In genomic region chr3:187798531-187799520, GRCh38 we compare ENCODE assay signal across 9 cellular contexts. TPM values are rescaled to one million over a fixed set of nuclear protein-coding genes. Genes with fewer than 3 reads are reported as not detected.
DNase-seq lines count a peak whose midpoint lies in the region; ATAC-seq, FAIRE-seq and TF ChIP-seq lines count a peak whose summit lies in the region.
"Had no signal": no experiment of that assay in that cellular context is flagged by ENCODE, and none has a peak within 500 bp of the region (broad histone marks: within the 10 kb centered on the region; RNA-seq: fewer than 3 reads in every experiment).

No MANE protein-coding gene starts in this region.

- H3K4me2 ChIP-seq in HepG2 (ENCODE audit: low read depth, low read length) = no peak overlapping the region

- H3K9me3 ChIP-seq in HepG2 (ENCODE audit: low read length) = no peaks in the 10 kb centered on the region
- no peaks in the 10 kb centered on the region for H3K9me3 ChIP-seq in right lobe of liver

- H3K36me3 Mint-ChIP-seq in central memory CD8-positive, alpha-beta T cell (ENCODE audit: insufficient read depth) = peaks cover 1% of the 10 kb centered on the region

- no peaks in the 10 kb centered on the region for H3K27me3 Mint-ChIP-seq in central memory CD8-positive, alpha-beta T cell

- FAIRE-seq in HepG2 (lab: Jason Lieb, UNC) = no peak

- CTCF ChIA-PET in HepG2 (lab: Yijun Ruan, JAX; ENCODE audit: low intra/inter-chr PET ratio, low total read pairs) = no interaction called here

- H3K4me1 ChIP-seq in HepG2 (ENCODE audit: insufficient read depth, low read length) (peaks cover 31% of the 10 kb centered on the region), right lobe of liver (peaks cover 0 to 29% (median 2%) of the 10 kb centered on the region in 4 donors)

- TF ChIP-seq EP300 in HepG2 (IDR thresholded peaks at IDR 0.05; ENCODE audit: low read depth in 2 of 2, low read length in 2 of 2) (no peak), HepG2 (CRISPR knock-in tag; IDR thresholded peaks at IDR 0.05; ENCODE audit: borderline replicate concordance) (no peak)

- H3K4me3 ChIP-seq in HepG2 (replicated peaks in 1 of 3; ENCODE audit: insufficient read depth in 1 of 3, low read depth in 2 of 3, low read length in 3 of 3) (no peak overlapping the region), right lobe of liver (no peak overlapping the region)
- H3K4me3 ChIP-seq: cardiac muscle cell had no signal

- no peak for TF ChIP-seq POLR2A in HepG2 (IDR thresholded peaks at IDR 0.05; ENCODE audit: insufficient read depth in 1 of 2, low read depth in 2 of 2, low read length in 2 of 2)
- no peak for TF ChIP-seq POLR2A in right lobe of liver (IDR thresholded peaks at IDR 0.05)

- intact Hi-C loops in HepG2 (cut with micrococcal nuclease; ENCODE audit: unreplicated experiment) = no loop called here
- intact Hi-C loops in right lobe of liver (cut with DNase I) = no loop called here

- H3K4me1 Mint-ChIP-seq in central memory CD8-positive, alpha-beta T cell = peaks cover 54% of the 10 kb centered on the region

- no peak for TF ChIP-seq RAD21 in HepG2 (CRISPR knock-in tag; IDR thresholded peaks at IDR 0.05)

- TF ChIP-seq CTCF in HepG2 (CRISPR knock-in tag; IDR thresholded peaks at IDR 0.05) (no peak), right lobe of liver (IDR thresholded peaks at IDR 0.05) (no peak)

- H4K20me1 ChIP-seq in HepG2 (ENCODE audit: insufficient read depth, low read length) = no peaks in the 10 kb centered on the region

- ATAC-seq in HepG2 = peak; percentile 44; the same call in 2 of the 3 replicates
- ATAC-seq in right lobe of liver = no peak
- ATAC-seq in central memory CD8-positive, alpha-beta T cell (replicated peaks; ENCODE audit: extremely low read depth, poor library complexity, severe bottlenecking) = peak; percentile 71
- no peak for ATAC-seq in HG02981 (IDR thresholded peaks at IDR 0.05; ENCODE audit: unreplicated experiment)

- H3K27me3 ChIP-seq in HepG2 (ENCODE audit: control insufficient read depth in 1 of 2, insufficient read depth in 2 of 2, low read length in 2 of 2) (peaks cover 2 to 9% of the 10 kb centered on the region in 2 experiments; a peak in 3 of 5 replicates), right lobe of liver (no peaks in the 10 kb centered on the region)
- H3K27me3 ChIP-seq: cardiac muscle cell had no signal

- H2AFZ ChIP-seq in HepG2 (ENCODE audit: low read length) = no peak overlapping the region

- H3K9me3 Mint-ChIP-seq in central memory CD8-positive, alpha-beta T cell = peaks cover 11% of the 10 kb centered on the region

- H3K79me2 ChIP-seq in HepG2 (ENCODE audit: insufficient read depth, low read length) = no peaks in the 10 kb centered on the region

- POLR2A ChIA-PET in HepG2 (lab: Yijun Ruan, JAX) = no interaction called here

- no peak for DNase-seq in HepG2 (ENCODE audit: low spot score)
- no peak for DNase-seq in right lobe of liver
- peak; percentile 83 for DNase-seq in NCI-H524 treated with DMSO at 0.1 percent for 48 hours (lab: John Stamatoyannopoulos, UW)
- DNase-seq in central memory CD8-positive, alpha-beta T cell (ENCODE audit: low spot score in 2 of 2) = no peak
- no peak for DNase-seq in activated CD4-positive, CD25-positive, alpha-beta regulatory T cell treated with anti-CD3 and anti-CD28 coated beads, Interleukin-2, amount 50 U/mL, for 72 hours
- no peak for DNase-seq in EL
- DNase-seq in hypothalamus (lab: John Stamatoyannopoulos, UW) = no peak

- H3K27ac ChIP-seq in HepG2 (ENCODE audit: extremely low read length, insufficient read depth, low read length) (no peak overlapping the region), right lobe of liver (peak overlapping the region in 1 of 3 donors; percentile 81)
- H3K27ac ChIP-seq: cardiac muscle cell had no signal

- H3K27ac Mint-ChIP-seq in central memory CD8-positive, alpha-beta T cell (ENCODE audit: low read depth) = peak overlapping the region; percentile 54

- H3K36me3 ChIP-seq in HepG2 (replicated peaks in 1 of 2; ENCODE audit: control insufficient read depth in 1 of 2, insufficient read depth in 2 of 2, low read length in 2 of 2) (no peaks in the 10 kb centered on the region), right lobe of liver (no peaks in the 10 kb centered on the region)
- H3K36me3 ChIP-seq: cardiac muscle cell had no signal

- H3K9ac ChIP-seq in HepG2 (ENCODE audit: insufficient read depth, low read depth, low read length) = no peak overlapping the region

- in situ Hi-C loops in HepG2 (cut with HindIII; ENCODE audit: extremely low pct_ligation_motif_present, low pct_unique_long_range_greater_than_20kb) = no loop called here

- WGBS in HepG2 (ENCODE audit: low lambda C conversion rate) = 74% methylated on average over 15 of the region's 15 CpGs
- 72% methylated on average over 13 of the region's 15 CpGs for WGBS in right lobe of liver (ENCODE audit: insufficient coverage, low coverage, low lambda C conversion rate, missing lambda C conversion rate)

- BruUV-seq in HepG2 (replicated peaks; lab: Mats Ljungman, UMichigan) = no TSS peak

- H3K4me3 Mint-ChIP-seq in central memory CD8-positive, alpha-beta T cell = peak overlapping the region; percentile 48

TF ChIP-seq in HepG2, 621 proteins besides CTCF, POLR2A, EP300 and RAD21 (continues in another document):
- TF ChIP-seq ISL2 (CRISPR knock-in tag; IDR thresholded peaks at IDR 0.05) (no peak), HHEX (CRISPR knock-in tag; IDR thresholded peaks at IDR 0.05) (no peak)

RNA-seq across cellular contexts. Expression of gene BCL6, which starts 53.6 kb away (rescaled TPM):
- total RNA-seq in HepG2 (2016; rRNA removed; fragmentation: Illumina TruSeq; extraction: Trizol) = 20.3 and 21.2 TPM in 2 replicates
- total RNA-seq in HepG2 (2016; cell fraction: cytosol; rRNA removed; fragmentation: Illumina TruSeq; extraction: Trizol; ENCODE audit: low read depth) = 5.3 and 5.8 TPM in 2 replicates
- total RNA-seq in HepG2 (2016; cell fraction: insoluble cytoplasmic fraction; rRNA removed; fragmentation: Illumina TruSeq; extraction: Trizol) = 12.4 and 21.0 TPM in 2 replicates
- 8.3 and 11.0 TPM in 2 replicates for total RNA-seq in HepG2 (2016; cell fraction: membrane; rRNA removed; fragmentation: Illumina TruSeq; extraction: Trizol)
- 25.9 and 29.9 TPM in 2 replicates for total RNA-seq in HepG2 (2016; cell fraction: nucleus; rRNA removed; fragmentation: Illumina TruSeq; extraction: Trizol)
- 53.7 and 67.5 TPM in 2 replicates for polyA plus RNA-seq in HepG2 (2011; rRNA removed)
- polyA plus RNA-seq in HepG2 (2011; cell fraction: cytosol; rRNA removed) = 18.9 and 19.0 TPM in 2 replicates
- polyA plus RNA-seq in HepG2 (2011; cell fraction: nucleus; rRNA removed) = 286 and 355 TPM in 2 replicates
- polyA plus RNA-seq in HepG2 (2012) = 95.9 and 236 TPM in 2 replicates
- polyA plus RNA-seq in HepG2 (2016; cell fraction: cytosol; fragmentation: Illumina TruSeq; extraction: Trizol; ENCODE audit: low read depth) = 1.1 and 1.4 TPM in 2 replicates
- 19.4 and 26.5 TPM in 2 replicates for polyA plus RNA-seq in HepG2 (2016; cell fraction: insoluble cytoplasmic fraction; fragmentation: Illumina TruSeq; extraction: Trizol; ENCODE audit: low read depth)
- 3.5 and 4.8 TPM in 2 replicates for polyA plus RNA-seq in HepG2 (2016; cell fraction: membrane; fragmentation: Illumina TruSeq; extraction: Trizol; ENCODE audit: low read depth)
- 95.1 and 111 TPM in 2 replicates for polyA plus RNA-seq in HepG2 (2016; cell fraction: nucleus; fragmentation: Illumina TruSeq; extraction: Trizol; ENCODE audit: insufficient read depth, low read depth)
- polyA minus RNA-seq in HepG2 (2011; rRNA and poly(A)+ RNA removed; ENCODE audit: low replicate concordance) = 16.4 and 68.3 TPM in 2 replicates
- polyA minus RNA-seq in HepG2 (2011; cell fraction: cytosol; rRNA and poly(A)+ RNA removed) = 22.3 and 35.5 TPM in 2 replicates
- polyA minus RNA-seq in HepG2 (2011; cell fraction: nucleus; rRNA and poly(A)+ RNA removed) = 81.2 and 114 TPM in 2 replicates
- total RNA-seq in right lobe of liver = 10 to 100 TPM; 29.1 to 67.5 (median 41.8) TPM

Comparison
In these comparisons a context has a peak if more than half of its experiments do, and no peak if none do; other contexts are left out.
1. ATAC-seq: peak in HepG2 (single experiment) and central memory CD8-positive, alpha-beta T cell (single experiment); none in right lobe of liver (0 of 4) and HG02981 (single experiment).